8 cellular contexts compared by ENCODE assay signal in genomic region chr9:5626727-5627634, GRCh38. TPM values are rescaled to one million over a fixed set of nuclear protein-coding genes. Genes with fewer than 3 reads are reported as not detected.
DNase-seq lines count a peak whose midpoint lies in the region; ATAC-seq, FAIRE-seq and TF ChIP-seq lines count a peak whose summit lies in the region.

No MANE protein-coding gene starts in this region.

- H3K27me3 ChIP-seq in SJCRH30, result no peaks in the 10 kb centered on the region
- no peaks in the 10 kb centered on the region for H3K27me3 ChIP-seq in K562 (ENCODE audit: control insufficient read depth in 2 of 2, insufficient read depth in 2 of 2, low read length in 2 of 2)

- H3K4me3 Mint-ChIP-seq in Calu3 (ENCODE audit: low read depth, unreplicated experiment), result peak overlapping the region; percentile 97

- H3K36me3 ChIP-seq in SJCRH30, result no peaks in the 10 kb centered on the region
- H3K36me3 ChIP-seq in K562 (ENCODE audit: control insufficient read depth, insufficient read depth, low read length), result 0 out of 3 replicates have a peak, but pooled peaks cover 4% of the 10 kb centered on the region

- in situ Hi-C loops in K562 (cut with MboI), result no loop called here

- POLR2A ChIA-PET in K562 (lab: Yijun Ruan, JAX), result no interaction called here

- H3K27me3 Mint-ChIP-seq in Calu3 (ENCODE audit: unreplicated experiment), result no peaks in the 10 kb centered on the region

- TF ChIP-seq CTCF in Calu3 (IDR thresholded peaks at IDR 0.05; ENCODE audit: unreplicated experiment), result no peak
- no peak for TF ChIP-seq CTCF in K562 (IDR thresholded peaks at IDR 0.05 in 2 of 3, conservative IDR thresholded peaks at IDR 0.05 in 1 of 3; ENCODE audit: insufficient read depth in 2 of 3, low read depth in 1 of 3, low read length in 3 of 3)

- peak; percentile 92 for FAIRE-seq in K562 (lab: Jason Lieb, UNC)

- H3K9me3 ChIP-seq in SJCRH30 (replicated peaks) (no peaks in the 10 kb centered on the region), K562 (replicated peaks; ENCODE audit: control insufficient read depth, insufficient read depth, low read depth, low read length) (no peaks in the 10 kb centered on the region)

- 20% methylated on average over 4 of the region's 5 CpGs for WGBS in K562 (ENCODE audit: insufficient coverage, low coverage, missing lambda C conversion rate)

- peak overlapping the region; percentile 91 for H3K4me2 ChIP-seq in K562 (ENCODE audit: insufficient read depth, low read length)

- TF ChIP-seq RAD21 in K562 (CRISPR knock-in tag; conservative IDR thresholded peaks at IDR 0.05 in 1 of 2, IDR thresholded peaks at IDR 0.05 in 1 of 2), result no peak

- BruUV-seq in Calu3 (replicated peaks; lab: Mats Ljungman, UMichigan), result no TSS peak
- BruUV-seq in K562 (replicated peaks; lab: Mats Ljungman, UMichigan), result no TSS peak

- peak; percentile 12 for DNase-seq in Calu3
- peak in 1 of 2 experiments; percentile 20 for DNase-seq in SJCRH30
- peak; percentile 10 to 76 (median 36) for DNase-seq in K562 (ENCODE audit: extremely low read depth in 1 of 4, low spot score in 3 of 4)
- DNase-seq in kidney glomerular epithelial cell (lab: John Stamatoyannopoulos, UW), result peak; percentile 41
- DNase-seq in stimulated activated CD4-positive, alpha-beta T cell treated with anti-CD3 and anti-CD28 coated beads, Interleukin-4, amount 100 ng/mL, for 24 hours, result peak; percentile 50
- DNase-seq in SHP77 (lab: John Stamatoyannopoulos, UW), result no peak

- 0 out of 2 replicates have a peak, but pooled peaks cover 5% of the 10 kb centered on the region for H3K4me1 ChIP-seq in SJCRH30
- peaks cover 0 to 5% of the 10 kb centered on the region in 2 experiments; a peak in 3 of 5 replicates for H3K4me1 ChIP-seq in K562 (replicated peaks in 1 of 2; ENCODE audit: control insufficient read depth in 2 of 2, insufficient read depth in 2 of 2, low read length in 2 of 2)

- peak overlapping the region; percentile 80 to 87; a peak in 3 of 4 replicates for H3K9ac ChIP-seq in K562 (ENCODE audit: insufficient read depth in 1 of 2, low read depth in 2 of 2, low read length in 2 of 2)

- H3K9me1 ChIP-seq in K562 (ENCODE audit: control insufficient read depth, insufficient read depth, low read length), result no peaks in the 10 kb centered on the region

- intact Hi-C loops in Calu3 (cut with micrococcal nuclease; ENCODE audit: unreplicated experiment), result no loop called here
- intact Hi-C loops in K562 (cut with micrococcal nuclease), result loop anchor here (5.0 kb wide), 1 partner anchor 380 kb away; a partner anchor contains a TSS

- no peaks in the 10 kb centered on the region for H3K9me3 Mint-ChIP-seq in Calu3 (ENCODE audit: low read depth, unreplicated experiment)

- H4K20me1 ChIP-seq in K562 (replicated peaks; ENCODE audit: control insufficient read depth, insufficient read depth, low read length), result no peaks in the 10 kb centered on the region

- no peak for TF ChIP-seq POLR2A in K562 (conservative IDR thresholded peaks at IDR 0.05)

- peak; percentile 38 for TF ChIP-seq EP300 in K562 (IDR thresholded peaks at IDR 0.05; ENCODE audit: low read length)

- peaks cover 4% of the 10 kb centered on the region for H3K4me1 Mint-ChIP-seq in Calu3 (ENCODE audit: low read depth, unreplicated experiment)

- no peak overlapping the region for H3K4me3 ChIP-seq in SJCRH30
- H3K4me3 ChIP-seq in K562, result peak overlapping the region; percentile 95; the same call in 1 of the 2 replicates

- peak overlapping the region; percentile 70 for H2AFZ ChIP-seq in K562 (ENCODE audit: low read depth, low read length)

- peaks cover 50% of the 10 kb centered on the region for H3K79me2 ChIP-seq in K562 (ENCODE audit: control insufficient read depth, insufficient read depth, low read length)

- CTCF ChIA-PET in Calu3 (lab: Charles Lee), result interaction anchor here (1.4 kb wide), 1 partner anchor 189 kb away, joined by 4 read pairs; the partner anchor contains the start of gene PLGRKT
- CTCF ChIA-PET in K562 (lab: Yijun Ruan, JAX; ENCODE audit: low intra/inter-chr PET ratio), result no interaction called here

- peaks cover 27% of the 10 kb centered on the region for H3K36me3 Mint-ChIP-seq in Calu3 (ENCODE audit: insufficient read depth, unreplicated experiment)

- ATAC-seq in GM19438 (IDR thresholded peaks at IDR 0.05; ENCODE audit: low read depth, unreplicated experiment) (peak; percentile 49), HG03460 (IDR thresholded peaks at IDR 0.05; ENCODE audit: unreplicated experiment) (peak; percentile 46), K562 (peak; percentile 48)

- H3K27ac Mint-ChIP-seq in Calu3 (ENCODE audit: unreplicated experiment), result peak overlapping the region; percentile 54

- H3K27ac ChIP-seq in SJCRH30 (peak overlapping the region; percentile 8; the same call in 1 of the 2 replicates), K562 (ENCODE audit: extremely low read depth, low read depth, low read length) (peak overlapping the region; percentile 87)

TF ChIP-seq in K562, 482 proteins besides CTCF, POLR2A, EP300 and RAD21 (continues in another document):
- TF ChIP-seq RNF2 (IDR thresholded peaks at IDR 0.05), result peak; percentile 55; the same call in 1 of the 2 replicates
- peak; percentile 44; the same call in 1 of the 2 replicates for TF ChIP-seq SOX6 (IDR thresholded peaks at IDR 0.05)
- peak; percentile 66 for TF ChIP-seq ARID1B (IDR thresholded peaks at IDR 0.05)
- TF ChIP-seq ZNF395 (CRISPR knock-in tag; IDR thresholded peaks at IDR 0.05), result peak; percentile 56; the same call in 1 of the 2 replicates
- TF ChIP-seq SMAD4 (CRISPR knock-in tag; conservative IDR thresholded peaks at IDR 0.05), result 0 out of 2 replicates have a peak, but pooled peaks have one; percentile 36
- TF ChIP-seq RFX1 (IDR thresholded peaks at IDR 0.05), result peak; percentile 81
- TF ChIP-seq PTTG1 (tag; IDR thresholded peaks at IDR 0.05; ENCODE audit: low read depth), result no peak
- TF ChIP-seq MTA3 (IDR thresholded peaks at IDR 0.05; ENCODE audit: borderline replicate concordance), result 0 out of 2 replicates have a peak, but pooled peaks have one; percentile 28
- peak; percentile 27; the same call in 1 of the 2 replicates for TF ChIP-seq TEAD4 (IDR thresholded peaks at IDR 0.05; ENCODE audit: low read length)
- no peak for TF ChIP-seq TEAD4 (CRISPR knock-in tag; IDR thresholded peaks at IDR 0.05; ENCODE audit: borderline replicate concordance)
- peak; percentile 86 for TF ChIP-seq LEF1 (IDR thresholded peaks at IDR 0.05)
- TF ChIP-seq CEBPG (CRISPR knock-in tag; IDR thresholded peaks at IDR 0.05), result peak; percentile 87
- peak; percentile 92 to 96 for TF ChIP-seq CEBPG (tag; conservative IDR thresholded peaks at IDR 0.05 in 1 of 2, IDR thresholded peaks at IDR 0.05 in 1 of 2)
- peak; percentile 74 for TF ChIP-seq SPI1 (IDR thresholded peaks at IDR 0.05; ENCODE audit: borderline replicate concordance, low read depth, low read length)
- TF ChIP-seq CBFA2T3 (IDR thresholded peaks at IDR 0.05), result peak; percentile 32; the same call in 1 of the 2 replicates
- TF ChIP-seq ZNF766 (CRISPR knock-in tag; conservative IDR thresholded peaks at IDR 0.05), result peak; percentile 100
- TF ChIP-seq SAFB (IDR thresholded peaks at IDR 0.05; ENCODE audit: borderline replicate concordance, low read depth, low read length), result no peak
- no peak for TF ChIP-seq ZSCAN29 (IDR thresholded peaks at IDR 0.05)
- 0 out of 2 replicates have a peak, but pooled peaks have one; percentile 9 for TF ChIP-seq MYC (IDR thresholded peaks at IDR 0.05; ENCODE audit: low read depth, low read length)
- no peak for TF ChIP-seq MYC (CRISPR knock-in tag; IDR thresholded peaks at IDR 0.05; ENCODE audit: borderline replicate concordance, low read depth)
- TF ChIP-seq CREM (IDR thresholded peaks at IDR 0.05; ENCODE audit: low read depth), result 0 out of 2 replicates have a peak, but pooled peaks have one; percentile 26

RNA-seq across cellular contexts. Expression of gene RIC1, which starts 1.9 kb away (rescaled TPM):
- 10.9 and 11.4 TPM in 2 replicates for total RNA-seq in Calu3 (2022)
- 26.6 and 30.9 TPM in 2 replicates for total RNA-seq in SJCRH30 (2014; rRNA removed; shearing (Covaris generic))
- 52.2 and 109 TPM in 2 replicates for total RNA-seq in K562 (2011; cell fraction: chromatin; rRNA removed; ENCODE audit: low replicate concordance)
- 26.7 and 28.7 TPM in 2 replicates for total RNA-seq in K562 (2011; cell fraction: nucleolus; rRNA removed)
- total RNA-seq in K562 (2011; cell fraction: nucleoplasm; rRNA removed), result 44.5 and 49.4 TPM in 2 replicates
- total RNA-seq in K562 (2014; rRNA removed), result 13.0 and 14.7 TPM in 2 replicates
- 16.6 and 18.8 TPM in 2 replicates for total RNA-seq in K562 (2014; rRNA removed; fragmentation: Illumina TruSeq; extraction: Trizol)
- total RNA-seq in K562 (2015; rRNA removed; fragmentation: Illumina TruSeq; extraction: Trizol), result 16.9 and 17.0 TPM in 2 replicates
- total RNA-seq in K562 (2021), result 14.0 and 16.9 TPM in 2 replicates
- 25.8 TPM in 2 replicates for polyA plus RNA-seq in K562 (2011; rRNA removed)
- polyA plus RNA-seq in K562 (2011; cell fraction: cytosol; rRNA removed), result 11.2 and 19.1 TPM in 2 replicates
- 58.8 and 71.9 TPM in 2 replicates for polyA plus RNA-seq in K562 (2011; cell fraction: nucleus; rRNA removed)
- polyA plus RNA-seq in K562 (2012), result 8.3 and 8.5 TPM in 2 replicates
- polyA plus RNA-seq in K562 (2014; fragmentation: Illumina TruSeq; extraction: Trizol), result 13.5 and 15.0 TPM in 2 replicates
- 1 to 10 TPM; 3.2 to 4.2 TPM for polyA plus RNA-seq in K562 (2014; fragmentation: Nextera tagmentation; extraction: Ambion mirVana)
- 10.9 and 14.1 TPM in 2 replicates for polyA plus RNA-seq in K562 (2014; rRNA removed)
- polyA minus RNA-seq in K562 (2011; rRNA and poly(A)+ RNA removed), result 62.1 and 64.1 TPM in 2 replicates
- 17.9 and 20.6 TPM in 2 replicates for polyA minus RNA-seq in K562 (2011; cell fraction: cytosol; rRNA and poly(A)+ RNA removed)
- polyA minus RNA-seq in K562 (2011; cell fraction: nucleus; rRNA and poly(A)+ RNA removed), result 53.4 and 84.0 TPM in 2 replicates

Comparison
In these comparisons a context has a peak if more than half of its experiments do, and no peak if none do; other contexts are left out.
1. DNase-seq: peak in Calu3 (single experiment), K562 (4 of 4), kidney glomerular epithelial cell (single experiment) and stimulated activated CD4-positive, alpha-beta T cell treated with anti-CD3 and anti-CD28 coated beads, Interleukin-4, amount 100 ng/mL, for 24 hours (single experiment); none in SHP77 (0 of 2).
2. Peak in every context shown above with its lines, with median percentiles within 50 percentile points of each other: ATAC-seq.